25 cellular contexts compared by ENCODE assay signal in genomic region chr9:70529377-70529776, GRCh38.
"Had no signal": no experiment of that assay in that cellular context is flagged by ENCODE, and none has a peak within 500 bp of the region (broad histone marks: within the 10 kb centered on the region; RNA-seq: fewer than 3 reads in every experiment).

No MANE protein-coding gene starts in this region.

- H3K4me1 ChIP-seq: colonic mucosa, esophagus squamous epithelium, gastrocnemius medialis, lower lobe of right lung had no signal

- H3K9me3 ChIP-seq: colonic mucosa, esophagus squamous epithelium, gastrocnemius medialis, lower lobe of right lung, mucosa of descending colon had no signal

- H3K27ac ChIP-seq: colonic mucosa, epithelial cell of prostate, esophagus squamous epithelium, gastrocnemius medialis, heart right ventricle, left lung, lower lobe of right lung had no signal

- ATAC-seq: effector memory CD8-positive, alpha-beta T cell; esophagus mucosa; gastrocnemius medialis; left cardiac atrium; left lung; left ventricle myocardium superior; lower lobe of right lung; mucosa of descending colon had no signal

- H3K36me3 ChIP-seq: colonic mucosa, esophagus squamous epithelium, gastrocnemius medialis, heart right ventricle, left lung, lower lobe of right lung had no signal

- DNase-seq: colonic mucosa; cortex of kidney; effector CD8-positive, alpha-beta T cell; effector memory CD8-positive, alpha-beta T cell; endodermal cell; erythroblast; esophagus squamous epithelium; foreskin fibroblast; foreskin melanocyte; gastrocnemius medialis; glutamatergic neuron; head of caudate nucleus; heart right ventricle; hippocampal formation; left cardiac atrium; left lung; left ventricle myocardium superior; lower lobe of right lung; mesenchymal stem cell; mucosa of descending colon; naive B cell had no signal

- H3K27me3 Mint-ChIP-seq: dendritic cell treated with granulocyte-macrophage colony-stimulating factor and Interleukin-4, amounts not matched to agents 40 ng/mL and 50 ng/mL, for 4 days had no signal

- H3K27me3 ChIP-seq: colonic mucosa, esophagus squamous epithelium, gastrocnemius medialis, heart right ventricle, left lung had no signal

- H3K4me3 Mint-ChIP-seq: dendritic cell treated with granulocyte-macrophage colony-stimulating factor and Interleukin-4, amounts not matched to agents 40 ng/mL and 50 ng/mL, for 4 days; effector memory CD8-positive, alpha-beta T cell; endodermal cell; mesothelial cell of epicardium; naive B cell had no signal

- H3K4me1 Mint-ChIP-seq: naive B cell had no signal

- H3K4me3 ChIP-seq: colonic mucosa, esophagus squamous epithelium, gastrocnemius medialis, heart right ventricle, left lung, lower lobe of right lung, mucosa of descending colon had no signal

- H3K27ac Mint-ChIP-seq: dendritic cell treated with granulocyte-macrophage colony-stimulating factor and Interleukin-4, amounts not matched to agents 40 ng/mL and 50 ng/mL, for 4 days; endodermal cell; mesothelial cell of epicardium had no signal
